11 cellular contexts compared by ENCODE assay signal in genomic region chr11:24060125-24060524, GRCh38.
"Had no signal": no experiment of that assay in that cellular context is flagged by ENCODE, and none has a peak within 500 bp of the region (broad histone marks: within the 10 kb centered on the region; RNA-seq: fewer than 3 reads in every experiment).

No MANE protein-coding gene starts in this region.

- H3K36me3 ChIP-seq: HAP-1 had no signal

- DNase-seq: GM23248, GOT3, H7, H9, HCEC 1CT, HFFc6 had no signal

- H3K4me2 ChIP-seq: GM23338 had no signal

- H3K27ac ChIP-seq: GM23248 had no signal

- H3K9me3 ChIP-seq: HAP-1 had no signal

- H3K4me1 ChIP-seq: HAP-1 had no signal

- H3K9ac ChIP-seq: GM23248 had no signal

- H3K4me3 ChIP-seq: GM23248, GM23338, HAP-1 had no signal

- ATAC-seq: GM23338, HCT116 had no signal

- H2AFZ ChIP-seq: GM23248, GM23338 had no signal

- FAIRE-seq: H1, H54 had no signal
